Comparison of ENCODE assay signal across 16 cellular contexts in genomic region chr3:157782236-157782635, GRCh38.
"Had no signal": no experiment of that assay in that cellular context is flagged by ENCODE, and none has a peak within 500 bp of the region (broad histone marks: within the 10 kb centered on the region; RNA-seq: fewer than 3 reads in every experiment).

No MANE protein-coding gene starts in this region.

- H3K4me1 ChIP-seq: prostate gland, right lobe of liver had no signal

- H3K4me1 Mint-ChIP-seq: activated T-helper 17 cell treated with anti-CD3 and anti-CD28 coated beads, Interleukin-2, amount 50 U/mL, for 72 hours had no signal

- H3K27me3 Mint-ChIP-seq: activated T-helper 17 cell treated with anti-CD3 and anti-CD28 coated beads, Interleukin-2, amount 50 U/mL, for 72 hours; natural killer cell treated with Interleukin-12 subunit alpha and Interleukin-12 subunit beta and Interleukin-15 and Interleukin-18, amount 100 ng/mL, for 72 hours; stimulated activated naive CD8-positive, alpha-beta T cell treated with anti-CD3 and anti-CD28 coated beads, Interleukin-15, Interleukin-2, amounts not matched to agents 100 ng/mL and 50 ng/mL, for 24 hours; type B pancreatic cell had no signal

- DNase-seq: activated CD4-positive, CD25-positive, alpha-beta regulatory T cell treated with anti-CD3 and anti-CD28 coated beads, Interleukin-2, amount 50 U/mL, for 72 hours; activated naive CD4-positive, alpha-beta T cell treated with Interleukin-2 at 50 U/mL for 16 hours; foreskin keratinocyte; glutamatergic neuron; hypothalamus; mesenchymal stem cell; right lobe of liver; T-helper 1 cell; T1000 had no signal

- H3K27ac Mint-ChIP-seq: activated T-helper 17 cell treated with anti-CD3 and anti-CD28 coated beads, Interleukin-2, amount 50 U/mL, for 72 hours; natural killer cell treated with Interleukin-12 subunit alpha and Interleukin-12 subunit beta and Interleukin-15 and Interleukin-18, amount 100 ng/mL, for 72 hours; stimulated activated naive CD8-positive, alpha-beta T cell treated with anti-CD3 and anti-CD28 coated beads, Interleukin-15, Interleukin-2, amounts not matched to agents 100 ng/mL and 50 ng/mL, for 24 hours; type B pancreatic cell had no signal

- H3K27ac ChIP-seq: cardiac muscle cell, foreskin keratinocyte, prostate gland, right lobe of liver, suprapubic skin had no signal

- H3K9me3 ChIP-seq: prostate gland, right lobe of liver, suprapubic skin had no signal

- H3K36me3 Mint-ChIP-seq: natural killer cell treated with Interleukin-12 subunit alpha and Interleukin-12 subunit beta and Interleukin-15 and Interleukin-18, amount 100 ng/mL, for 72 hours; type B pancreatic cell had no signal

- H3K9me3 Mint-ChIP-seq: activated T-helper 17 cell treated with anti-CD3 and anti-CD28 coated beads, Interleukin-2, amount 50 U/mL, for 72 hours; stimulated activated naive CD8-positive, alpha-beta T cell treated with anti-CD3 and anti-CD28 coated beads, Interleukin-15, Interleukin-2, amounts not matched to agents 100 ng/mL and 50 ng/mL, for 24 hours had no signal

- ATAC-seq: activated T-helper 17 cell treated with anti-CD3 and anti-CD28 coated beads, Interleukin-2, amount 50 U/mL, for 72 hours; foreskin keratinocyte; natural killer cell treated with Interleukin-12 subunit alpha and Interleukin-12 subunit beta and Interleukin-15 and Interleukin-18, amount 100 ng/mL, for 72 hours; right lobe of liver had no signal

- H3K36me3 ChIP-seq: cardiac muscle cell, prostate gland, right lobe of liver, suprapubic skin had no signal

- H3K4me3 Mint-ChIP-seq: activated T-helper 17 cell treated with anti-CD3 and anti-CD28 coated beads, Interleukin-2, amount 50 U/mL, for 72 hours; natural killer cell treated with Interleukin-12 subunit alpha and Interleukin-12 subunit beta and Interleukin-15 and Interleukin-18, amount 100 ng/mL, for 72 hours; stimulated activated naive CD8-positive, alpha-beta T cell treated with anti-CD3 and anti-CD28 coated beads, Interleukin-15, Interleukin-2, amounts not matched to agents 100 ng/mL and 50 ng/mL, for 24 hours; type B pancreatic cell had no signal

- H3K4me3 ChIP-seq: cardiac muscle cell, prostate gland, right lobe of liver, suprapubic skin had no signal

- H3K27me3 ChIP-seq: cardiac muscle cell, foreskin keratinocyte, right lobe of liver, suprapubic skin had no signal
